In genomic region chr20:53579581-53580375, GRCh38 we compare ENCODE assay signal across 8 cellular contexts. TPM values are rescaled to one million over a fixed set of nuclear protein-coding genes. Genes with fewer than 3 reads are reported as not detected.
DNase-seq lines count a peak whose midpoint lies in the region; ATAC-seq and TF ChIP-seq lines count a peak whose summit lies in the region.

No MANE protein-coding gene starts in this region.

- in situ Hi-C loops in KBM-7 (cut with MboI; ENCODE audit: low pct_unique_long_range_greater_than_20kb, low sequenced_read_pairs) = no loop called here

- H3K4me1 ChIP-seq in spleen = peaks cover 67 to 100% (median 91%) of the 10 kb centered on the region in 6 donors

- intact Hi-C loops in activated T-helper 2 cell treated with anti-CD3 and anti-CD28 coated beads, Interferon-gamma antibody, Interleukin-2, Interleukin-4, amounts not matched to agents 10 μg/mL and 5 μg/mL and 100 μg/mL, durations not matched to agents 14 hours and 24 hours and 36 hours (cut with micrococcal nuclease) = loop anchor here (1.0 to 5.0 kb wide), 10 partner anchors 19 to 483 kb away; no protein-coding TSS in a partner anchor
- intact Hi-C loops in left cardiac atrium (cut with DNase I) = loop anchor here (2.0 to 10.0 kb wide), 5 partner anchors 291 to 485 kb away; no protein-coding TSS in a partner anchor
- intact Hi-C loops in spleen (cut with DNase I; ENCODE audit: low total_unique reads) = loop anchor here (5.0 to 10.0 kb wide), 2 partner anchors 335 to 363 kb away; no protein-coding TSS in a partner anchor

- peak overlapping the region; percentile 18 to 66 (median 31) for H3K4me3 ChIP-seq in spleen

- peaks cover 0 to 70% (median 57%) of the 10 kb centered on the region in 6 donors for H3K36me3 ChIP-seq in spleen

- H3K36me3 Mint-ChIP-seq in activated T-helper 2 cell treated with anti-CD3 and anti-CD28 coated beads, Interferon-gamma antibody, Interleukin-2, Interleukin-4, amounts not matched to agents 10 μg/mL and 5 μg/mL and 100 μg/mL, durations not matched to agents 14 hours and 24 hours and 36 hours (ENCODE audit: low read depth) = peaks cover 79% of the 10 kb centered on the region

- peak overlapping the region; percentile 77 for H3K27ac ChIP-seq in C4-2B
- peak overlapping the region; percentile 74 to 100 (median 99) for H3K27ac ChIP-seq in spleen

- DNase-seq in KBM-7 (peak; percentile 65), left cardiac atrium (peak; percentile 21), spleen (no peak), hippocampal formation (lab: John Stamatoyannopoulos, UW) (no peak), anterior cingulate cortex (lab: John Stamatoyannopoulos, UW) (no peak)
- no peak for DNase-seq in activated T-helper 2 cell treated with anti-CD3 and anti-CD28 coated beads, Interferon-gamma antibody, Interleukin-2, Interleukin-4, amounts not matched to agents 10 μg/mL and 5 μg/mL and 100 μg/mL, durations not matched to agents 14 hours and 24 hours and 36 hours (ENCODE audit: low spot score)

- no peaks in the 10 kb centered on the region for H3K27me3 Mint-ChIP-seq in activated T-helper 2 cell treated with anti-CD3 and anti-CD28 coated beads, Interferon-gamma antibody, Interleukin-2, Interleukin-4, amounts not matched to agents 10 μg/mL and 5 μg/mL and 100 μg/mL, durations not matched to agents 14 hours and 24 hours and 36 hours (ENCODE audit: low read depth)

- H3K9me3 ChIP-seq in spleen = no peaks in the 10 kb centered on the region

- no peaks in the 10 kb centered on the region for H3K27me3 ChIP-seq in spleen (replicated peaks in 1 of 7)

- no peaks in the 10 kb centered on the region for H3K9me3 Mint-ChIP-seq in activated T-helper 2 cell treated with anti-CD3 and anti-CD28 coated beads, Interferon-gamma antibody, Interleukin-2, Interleukin-4, amounts not matched to agents 10 μg/mL and 5 μg/mL and 100 μg/mL, durations not matched to agents 14 hours and 24 hours and 36 hours

- peaks cover 81% of the 10 kb centered on the region for H3K4me1 Mint-ChIP-seq in activated T-helper 2 cell treated with anti-CD3 and anti-CD28 coated beads, Interferon-gamma antibody, Interleukin-2, Interleukin-4, amounts not matched to agents 10 μg/mL and 5 μg/mL and 100 μg/mL, durations not matched to agents 14 hours and 24 hours and 36 hours (ENCODE audit: low read depth)

- TF ChIP-seq CTCF in C4-2B (conservative IDR thresholded peaks at IDR 0.05) (no peak), spleen (IDR thresholded peaks at IDR 0.05 in 8 of 11, conservative IDR thresholded peaks at IDR 0.05 in 3 of 11) (no peak)

- TF ChIP-seq POLR2A in spleen (IDR thresholded peaks at IDR 0.05) = no peak

- peak overlapping the region; percentile 86 for H3K27ac Mint-ChIP-seq in activated T-helper 2 cell treated with anti-CD3 and anti-CD28 coated beads, Interferon-gamma antibody, Interleukin-2, Interleukin-4, amounts not matched to agents 10 μg/mL and 5 μg/mL and 100 μg/mL, durations not matched to agents 14 hours and 24 hours and 36 hours

- H3K4me3 Mint-ChIP-seq in activated T-helper 2 cell treated with anti-CD3 and anti-CD28 coated beads, Interferon-gamma antibody, Interleukin-2, Interleukin-4, amounts not matched to agents 10 μg/mL and 5 μg/mL and 100 μg/mL, durations not matched to agents 14 hours and 24 hours and 36 hours (ENCODE audit: low read depth) = peak overlapping the region; percentile 75

- 7 to 17% (median 9%) methylated on average over 10 of the region's 10 CpGs for WGBS in spleen, 5 donors

- ATAC-seq in left cardiac atrium (peak in 1 of 2 donors; percentile 16), HG02938 (IDR thresholded peaks at IDR 0.05; ENCODE audit: unreplicated experiment) (no peak)

RNA-seq across cellular contexts. Expression of gene ZNF217, which starts 13.9 kb away (rescaled TPM):
- total RNA-seq in activated T-helper 2 cell treated with anti-CD3 and anti-CD28 coated beads, Interferon-gamma antibody, Interleukin-2, Interleukin-4, amounts not matched to agents 10 μg/mL and 5 μg/mL and 100 μg/mL, durations not matched to agents 14 hours and 24 hours and 36 hours = 55.4 and 60.6 TPM in 2 replicates
- total RNA-seq in left cardiac atrium (10 to 100 TPM; 12.6 to 15.8 TPM), spleen (10 to 100 TPM; 58.7 to 90.1 (median 87.5) TPM)
- polyA plus RNA-seq in spleen = 10 to 100 TPM; 15.1 to 20.4 (median 15.3) TPM

Comparison
In these comparisons a context has a peak if more than half of its experiments do, and no peak if none do; other contexts are left out.
1. DNase-seq: peak in KBM-7 (single experiment) and left cardiac atrium (single experiment); none in activated T-helper 2 cell treated with anti-CD3 and anti-CD28 coated beads, Interferon-gamma antibody, Interleukin-2, Interleukin-4, amounts not matched to agents 10 μg/mL and 5 μg/mL and 100 μg/mL, durations not matched to agents 14 hours and 24 hours and 36 hours (single experiment), spleen (single experiment), hippocampal formation (0 of 2) and anterior cingulate cortex (0 of 58).